ENCODE assay signal across 21 cellular contexts in the genomic region with DNA sequence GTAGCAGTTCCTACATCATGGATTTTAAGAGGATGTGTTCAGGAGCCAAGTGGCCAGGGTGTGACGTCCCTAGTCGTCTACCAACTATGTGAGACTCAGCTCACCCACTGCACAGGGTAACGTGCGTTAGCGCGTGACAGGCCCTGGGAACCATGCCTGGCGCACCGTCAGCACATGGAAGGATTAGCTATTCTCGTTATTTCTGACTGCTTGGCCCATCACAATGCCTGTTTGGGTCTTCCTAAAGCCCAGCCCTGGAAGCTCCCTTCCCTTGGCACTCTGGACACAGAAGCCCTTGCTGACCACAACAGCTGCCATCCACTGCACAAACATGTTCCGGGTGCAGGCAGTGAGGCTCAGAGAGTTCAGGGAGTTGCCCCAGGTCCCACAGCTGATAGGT.
DNase-seq lines count a peak whose midpoint lies in the region; ATAC-seq and TF ChIP-seq lines count a peak whose summit lies in the region.
"Had no signal": no experiment of that assay in that cellular context is flagged by ENCODE, and none has a peak within 500 bp of the region (broad histone marks: within the 10 kb centered on the region; RNA-seq: fewer than 3 reads in every experiment).

No MANE protein-coding gene starts in this region.

- H3K9me3 Mint-ChIP-seq in activated T-cell treated with anti-CD3 and anti-CD28 coated beads, Interleukin-2, amount 50 U/mL, for 24 hours = no peaks in the 10 kb centered on the region
- no peaks in the 10 kb centered on the region for H3K9me3 Mint-ChIP-seq in activated T-cell treated with anti-CD3 and anti-CD28 coated beads, Interleukin-2, amount 50 U/mL, for 72 hours
- H3K9me3 Mint-ChIP-seq in WTC11 = no peaks in the 10 kb centered on the region
- H3K9me3 Mint-ChIP-seq: endodermal cell; HFFc6; naive thymus-derived CD8-positive, alpha-beta T cell had no signal

- TF ChIP-seq CTCF in WTC11 (IDR thresholded peaks at IDR 0.05) = no peak

- no peak for ATAC-seq in activated T-cell treated with anti-CD3 and anti-CD28 coated beads, Interleukin-2, amount 50 U/mL, for 72 hours (replicated peaks in 1 of 2)
- no peak for ATAC-seq in HG03097 (IDR thresholded peaks at IDR 0.05; ENCODE audit: low FRiP score, unreplicated experiment)
- no peak for ATAC-seq in WTC11
- ATAC-seq: GM12878; naive thymus-derived CD8-positive, alpha-beta T cell; pancreas had no signal

- peak overlapping the region; percentile 63 for H3K27ac Mint-ChIP-seq in activated T-cell treated with anti-CD3 and anti-CD28 coated beads, Interleukin-2, amount 50 U/mL, for 24 hours
- H3K27ac Mint-ChIP-seq in activated T-cell treated with anti-CD3 and anti-CD28 coated beads, Interleukin-2, amount 50 U/mL, for 72 hours = no peak overlapping the region
- no peak overlapping the region for H3K27ac Mint-ChIP-seq in WTC11
- H3K27ac Mint-ChIP-seq: HFFc6 had no signal

- peaks cover 16% of the 10 kb centered on the region for H3K4me1 Mint-ChIP-seq in activated T-cell treated with anti-CD3 and anti-CD28 coated beads, Interleukin-2, amount 50 U/mL, for 24 hours (ENCODE audit: low read depth)
- peaks cover 9% of the 10 kb centered on the region for H3K4me1 Mint-ChIP-seq in activated T-cell treated with anti-CD3 and anti-CD28 coated beads, Interleukin-2, amount 50 U/mL, for 72 hours (ENCODE audit: low read depth)
- no peaks in the 10 kb centered on the region for H3K4me1 Mint-ChIP-seq in WTC11
- H3K4me1 Mint-ChIP-seq: endodermal cell had no signal

- DNase-seq in activated T-cell treated with anti-CD3 and anti-CD28 coated beads, Interleukin-2, amount 50 U/mL, for 24 hours = no peak
- no peak for DNase-seq in activated T-cell treated with anti-CD3 and anti-CD28 coated beads, Interleukin-2, amount 50 U/mL, for 72 hours
- DNase-seq in cardiac septum (ENCODE audit: low spot score) (peak; percentile 84), posterior cingulate gyrus (peak in 9 of 10 donors; percentile 43 to 95 (median 66)), WTC11 (ENCODE audit: low spot score) (no peak)
- DNase-seq in activated CD4-positive, CD25-positive, alpha-beta regulatory T cell treated with anti-CD3 and anti-CD28 coated beads, Interleukin-2, amount 50 U/mL, for 72 hours = no peak
- DNase-seq in activated naive CD4-positive, alpha-beta T cell treated with Interleukin-2 at 50 U/mL for 16 hours = no peak
- DNase-seq: 8988T; AML-193; endodermal cell; HFFc6; Kasumi-1; naive thymus-derived CD8-positive, alpha-beta T cell; NCI-H187 treated with DMSO at 0.1 percent for 48 hours; NCI-H526 treated with DMSO at 0.1 percent for 48 hours; pancreas; SW 1271; thyroid gland had no signal

- H3K4me3 Mint-ChIP-seq in activated T-cell treated with anti-CD3 and anti-CD28 coated beads, Interleukin-2, amount 50 U/mL, for 24 hours = no peak overlapping the region
- no peak overlapping the region for H3K4me3 Mint-ChIP-seq in activated T-cell treated with anti-CD3 and anti-CD28 coated beads, Interleukin-2, amount 50 U/mL, for 72 hours
- no peak overlapping the region for H3K4me3 Mint-ChIP-seq in WTC11
- H3K4me3 Mint-ChIP-seq: activated naive CD8-positive, alpha-beta T cell; endodermal cell; HFFc6 had no signal

- H3K36me3 Mint-ChIP-seq in activated T-cell treated with anti-CD3 and anti-CD28 coated beads, Interleukin-2, amount 50 U/mL, for 24 hours (ENCODE audit: low read depth) = peaks cover 52% of the 10 kb centered on the region
- H3K36me3 Mint-ChIP-seq in activated T-cell treated with anti-CD3 and anti-CD28 coated beads, Interleukin-2, amount 50 U/mL, for 72 hours (ENCODE audit: insufficient read depth in 2 of 2) = no peaks in the 10 kb centered on the region
- no peaks in the 10 kb centered on the region for H3K36me3 Mint-ChIP-seq in WTC11
- H3K36me3 Mint-ChIP-seq: activated naive CD8-positive, alpha-beta T cell had no signal

- CTCF ChIA-PET in WTC11 (lab: Charles Lee) = interaction anchor here (0.8 to 1.1 kb wide), 2 partner anchors 29 to 63 kb away, joined by 3 read pairs; no protein-coding TSS in a partner anchor

- intact Hi-C loops in cardiac septum (cut with DNase I) = no loop called here
- intact Hi-C loops in posterior cingulate gyrus (cut with DNase I) = loop anchor here (10.0 kb wide), 1 partner anchor 52 kb away; no protein-coding TSS in a partner anchor

- POLR2A ChIA-PET in WTC11 (lab: Charles Lee) = no interaction called here

- H3K27me3 Mint-ChIP-seq in activated T-cell treated with anti-CD3 and anti-CD28 coated beads, Interleukin-2, amount 50 U/mL, for 24 hours = no peaks in the 10 kb centered on the region
- no peaks in the 10 kb centered on the region for H3K27me3 Mint-ChIP-seq in activated T-cell treated with anti-CD3 and anti-CD28 coated beads, Interleukin-2, amount 50 U/mL, for 72 hours (ENCODE audit: low read depth)
- no peaks in the 10 kb centered on the region for H3K27me3 Mint-ChIP-seq in WTC11 (ENCODE audit: low read depth)
- H3K27me3 Mint-ChIP-seq: activated naive CD8-positive, alpha-beta T cell; naive thymus-derived CD8-positive, alpha-beta T cell had no signal

TF ChIP-seq in WTC11, 78 proteins besides CTCF, POLR2A, EP300 and RAD21 (continues in another document):
- TF ChIP-seq, protein P1, sequence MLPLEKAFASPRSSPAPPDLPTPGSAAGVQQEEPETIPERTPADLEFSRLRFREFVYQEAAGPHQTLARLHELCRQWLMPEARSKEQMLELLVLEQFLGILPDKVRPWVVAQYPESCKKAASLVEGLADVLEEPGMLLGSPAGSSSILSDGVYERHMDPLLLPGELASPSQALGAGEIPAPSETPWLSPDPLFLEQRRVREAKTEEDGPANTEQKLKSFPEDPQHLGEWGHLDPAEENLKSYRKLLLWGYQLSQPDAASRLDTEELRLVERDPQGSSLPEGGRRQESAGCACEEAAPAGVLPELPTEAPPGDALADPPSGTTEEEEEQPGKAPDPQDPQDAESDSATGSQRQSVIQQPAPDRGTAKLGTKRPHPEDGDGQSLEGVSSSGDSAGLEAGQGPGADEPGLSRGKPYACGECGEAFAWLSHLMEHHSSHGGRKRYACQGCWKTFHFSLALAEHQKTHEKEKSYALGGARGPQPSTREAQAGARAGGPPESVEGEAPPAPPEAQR (CRISPR knock-in tag; IDR thresholded peaks at IDR 0.05) = no peak
- TF ChIP-seq, protein P2, sequence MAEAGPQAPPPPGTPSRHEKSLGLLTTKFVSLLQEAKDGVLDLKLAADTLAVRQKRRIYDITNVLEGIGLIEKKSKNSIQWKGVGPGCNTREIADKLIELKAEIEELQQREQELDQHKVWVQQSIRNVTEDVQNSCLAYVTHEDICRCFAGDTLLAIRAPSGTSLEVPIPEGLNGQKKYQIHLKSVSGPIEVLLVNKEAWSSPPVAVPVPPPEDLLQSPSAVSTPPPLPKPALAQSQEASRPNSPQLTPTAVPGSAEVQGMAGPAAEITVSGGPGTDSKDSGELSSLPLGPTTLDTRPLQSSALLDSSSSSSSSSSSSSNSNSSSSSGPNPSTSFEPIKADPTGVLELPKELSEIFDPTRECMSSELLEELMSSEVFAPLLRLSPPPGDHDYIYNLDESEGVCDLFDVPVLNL (CRISPR knock-in tag; IDR thresholded peaks at IDR 0.05; ENCODE audit: borderline replicate concordance, low read depth) = no peak
- TF ChIP-seq, protein P3, sequence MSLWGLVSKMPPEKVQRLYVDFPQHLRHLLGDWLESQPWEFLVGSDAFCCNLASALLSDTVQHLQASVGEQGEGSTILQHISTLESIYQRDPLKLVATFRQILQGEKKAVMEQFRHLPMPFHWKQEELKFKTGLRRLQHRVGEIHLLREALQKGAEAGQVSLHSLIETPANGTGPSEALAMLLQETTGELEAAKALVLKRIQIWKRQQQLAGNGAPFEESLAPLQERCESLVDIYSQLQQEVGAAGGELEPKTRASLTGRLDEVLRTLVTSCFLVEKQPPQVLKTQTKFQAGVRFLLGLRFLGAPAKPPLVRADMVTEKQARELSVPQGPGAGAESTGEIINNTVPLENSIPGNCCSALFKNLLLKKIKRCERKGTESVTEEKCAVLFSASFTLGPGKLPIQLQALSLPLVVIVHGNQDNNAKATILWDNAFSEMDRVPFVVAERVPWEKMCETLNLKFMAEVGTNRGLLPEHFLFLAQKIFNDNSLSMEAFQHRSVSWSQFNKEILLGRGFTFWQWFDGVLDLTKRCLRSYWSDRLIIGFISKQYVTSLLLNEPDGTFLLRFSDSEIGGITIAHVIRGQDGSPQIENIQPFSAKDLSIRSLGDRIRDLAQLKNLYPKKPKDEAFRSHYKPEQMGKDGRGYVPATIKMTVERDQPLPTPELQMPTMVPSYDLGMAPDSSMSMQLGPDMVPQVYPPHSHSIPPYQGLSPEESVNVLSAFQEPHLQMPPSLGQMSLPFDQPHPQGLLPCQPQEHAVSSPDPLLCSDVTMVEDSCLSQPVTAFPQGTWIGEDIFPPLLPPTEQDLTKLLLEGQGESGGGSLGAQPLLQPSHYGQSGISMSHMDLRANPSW (CRISPR knock-in tag; conservative IDR thresholded peaks at IDR 0.05; ENCODE audit: low read depth) = no peak
- TF ChIP-seq, protein P4, sequence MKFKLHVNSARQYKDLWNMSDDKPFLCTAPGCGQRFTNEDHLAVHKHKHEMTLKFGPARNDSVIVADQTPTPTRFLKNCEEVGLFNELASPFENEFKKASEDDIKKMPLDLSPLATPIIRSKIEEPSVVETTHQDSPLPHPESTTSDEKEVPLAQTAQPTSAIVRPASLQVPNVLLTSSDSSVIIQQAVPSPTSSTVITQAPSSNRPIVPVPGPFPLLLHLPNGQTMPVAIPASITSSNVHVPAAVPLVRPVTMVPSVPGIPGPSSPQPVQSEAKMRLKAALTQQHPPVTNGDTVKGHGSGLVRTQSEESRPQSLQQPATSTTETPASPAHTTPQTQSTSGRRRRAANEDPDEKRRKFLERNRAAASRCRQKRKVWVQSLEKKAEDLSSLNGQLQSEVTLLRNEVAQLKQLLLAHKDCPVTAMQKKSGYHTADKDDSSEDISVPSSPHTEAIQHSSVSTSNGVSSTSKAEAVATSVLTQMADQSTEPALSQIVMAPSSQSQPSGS (CRISPR knock-in tag; IDR thresholded peaks at IDR 0.05; ENCODE audit: borderline replicate concordance, low read depth) = no peak
- TF ChIP-seq, protein P5, sequence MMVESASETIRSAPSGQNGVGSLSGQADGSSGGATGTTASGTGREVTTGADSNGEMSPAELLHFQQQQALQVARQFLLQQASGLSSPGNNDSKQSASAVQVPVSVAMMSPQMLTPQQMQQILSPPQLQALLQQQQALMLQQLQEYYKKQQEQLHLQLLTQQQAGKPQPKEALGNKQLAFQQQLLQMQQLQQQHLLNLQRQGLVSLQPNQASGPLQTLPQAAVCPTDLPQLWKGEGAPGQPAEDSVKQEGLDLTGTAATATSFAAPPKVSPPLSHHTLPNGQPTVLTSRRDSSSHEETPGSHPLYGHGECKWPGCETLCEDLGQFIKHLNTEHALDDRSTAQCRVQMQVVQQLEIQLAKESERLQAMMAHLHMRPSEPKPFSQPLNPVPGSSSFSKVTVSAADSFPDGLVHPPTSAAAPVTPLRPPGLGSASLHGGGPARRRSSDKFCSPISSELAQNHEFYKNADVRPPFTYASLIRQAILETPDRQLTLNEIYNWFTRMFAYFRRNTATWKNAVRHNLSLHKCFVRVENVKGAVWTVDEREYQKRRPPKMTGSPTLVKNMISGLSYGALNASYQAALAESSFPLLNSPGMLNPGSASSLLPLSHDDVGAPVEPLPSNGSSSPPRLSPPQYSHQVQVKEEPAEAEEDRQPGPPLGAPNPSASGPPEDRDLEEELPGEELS (CRISPR knock-in tag; IDR thresholded peaks at IDR 0.05) = no peak
- TF ChIP-seq ZNF232 (CRISPR knock-in tag; IDR thresholded peaks at IDR 0.05) = no peak

Comparison
In these comparisons a context has a peak if more than half of its experiments do, and no peak if none do; other contexts are left out.
1. DNase-seq: peak in cardiac septum (single experiment) and posterior cingulate gyrus (9 of 10); none in activated T-cell treated with anti-CD3 and anti-CD28 coated beads, Interleukin-2, amount 50 U/mL, for 24 hours (single experiment), activated T-cell treated with anti-CD3 and anti-CD28 coated beads, Interleukin-2, amount 50 U/mL, for 72 hours (0 of 2), activated CD4-positive, CD25-positive, alpha-beta regulatory T cell treated with anti-CD3 and anti-CD28 coated beads, Interleukin-2, amount 50 U/mL, for 72 hours (single experiment), WTC11 (single experiment) and activated naive CD4-positive, alpha-beta T cell treated with Interleukin-2 at 50 U/mL for 16 hours (single experiment).